15 cellular contexts compared by ENCODE assay signal in genomic region chr1:205809942-205810345, GRCh38. TPM values are rescaled to one million over a fixed set of nuclear protein-coding genes. Genes with fewer than 3 reads are reported as not detected.
DNase-seq lines count a peak whose midpoint lies in the region; ATAC-seq and TF ChIP-seq lines count a peak whose summit lies in the region.
"Had no signal": no experiment of that assay in that cellular context is flagged by ENCODE, and none has a peak within 500 bp of the region (broad histone marks: within the 10 kb centered on the region; RNA-seq: fewer than 3 reads in every experiment).

No MANE protein-coding gene starts in this region.

- H3K9me3 ChIP-seq in heart left ventricle: no peaks in the 10 kb centered on the region
- no peaks in the 10 kb centered on the region for H3K9me3 ChIP-seq in skeletal muscle tissue (ENCODE audit: control insufficient read depth in 3 of 3, low read length in 3 of 3)

- peak overlapping the region in 2 of 3 donors; percentile 13 to 96 for H3K4me3 Mint-ChIP-seq in T-cell
- H3K4me3 Mint-ChIP-seq: endodermal cell had no signal

- peak overlapping the region; percentile 47 to 98 (median 63) for H3K9ac ChIP-seq in skeletal muscle tissue (ENCODE audit: low read depth in 1 of 3, low read length in 3 of 3)

- intact Hi-C loops in heart left ventricle (cut with DNase I): loop anchor here in 8 of 10 donors (2.0 to 5.0 kb wide), 8 partner anchors 42 to 167 kb away; partner anchors contain the start of genes NUCKS1 (in 2 of the 8) and PM20D1 (in 1 of the 8)

- H3K27ac Mint-ChIP-seq in T-cell: no peak overlapping the region
- H3K27ac Mint-ChIP-seq: activated T-cell treated with anti-CD3 and anti-CD28 coated beads, Interleukin-2, amount 50 U/mL, for 72 hours; nephron progenitor cell had no signal

- POLR2A ChIA-PET in T-cell (lab: Charles Lee): no interaction called here

- H3K4me1 Mint-ChIP-seq in T-cell: peaks cover 78 to 84% (median 84%) of the 10 kb centered on the region in 3 donors

- peak overlapping the region in 10 of 12 donors; percentile 33 to 97 (median 92) for H3K27ac ChIP-seq in heart left ventricle
- H3K27ac ChIP-seq in skeletal muscle tissue (ENCODE audit: low read depth, low read length): peak overlapping the region; percentile 93

- ATAC-seq in T-cell (replicated peaks in 1 of 4) (no peak), heart left ventricle (peak in 3 of 4 donors; percentile 1 to 53 (median 46)), GM21825 (IDR thresholded peaks at IDR 0.05; ENCODE audit: unreplicated experiment) (no peak)
- ATAC-seq: activated T-cell treated with anti-CD3 and anti-CD28 coated beads, Interleukin-2, amount 50 U/mL, for 72 hours had no signal

- peaks cover 0 to 37% (median 12%) of the 10 kb centered on the region in 9 donors for H3K36me3 ChIP-seq in heart left ventricle
- H3K36me3 ChIP-seq in skeletal muscle tissue (ENCODE audit: control insufficient read depth in 3 of 3, insufficient read depth in 3 of 3, low read length in 3 of 3): peaks cover 3 to 35% (median 6%) of the 10 kb centered on the region in 3 donors

- H3K4me1 ChIP-seq in heart left ventricle: peaks cover 0 to 81% (median 51%) of the 10 kb centered on the region in 12 donors
- peaks cover 65 to 71% (median 65%) of the 10 kb centered on the region in 3 donors for H3K4me1 ChIP-seq in skeletal muscle tissue (ENCODE audit: control insufficient read depth in 3 of 3, insufficient read depth in 3 of 3, low read length in 3 of 3)

- no peak for TF ChIP-seq POLR2A in heart left ventricle (IDR thresholded peaks at IDR 0.05)

- WGBS in heart left ventricle, 4 donors: 44 to 81% (median 55%) methylated on average over 12 to 14 of the region's 14 CpGs

- H3K4me3 ChIP-seq in heart left ventricle (peak overlapping the region in 11 of 12 donors; percentile 63 to 95 (median 79)), skeletal muscle tissue (ENCODE audit: low read length in 3 of 3) (peak overlapping the region; percentile 67 to 91 (median 73))
- H3K4me3 ChIP-seq: smooth muscle cell had no signal

- no peaks in the 10 kb centered on the region for H3K9me3 Mint-ChIP-seq in T-cell
- H3K9me3 Mint-ChIP-seq: activated T-cell treated with anti-CD3 and anti-CD28 coated beads, Interleukin-2, amount 50 U/mL, for 72 hours; endodermal cell; nephron progenitor cell had no signal

- H3K36me3 Mint-ChIP-seq in T-cell: peaks cover 18% of the 10 kb centered on the region

- H3K27me3 ChIP-seq in heart left ventricle: no peaks in the 10 kb centered on the region
- H3K27me3 ChIP-seq in skeletal muscle tissue (ENCODE audit: control insufficient read depth in 3 of 3, insufficient read depth in 3 of 3, low read length in 3 of 3): no peaks in the 10 kb centered on the region

- DNase-seq in T-cell: no peak
- peak in 4 of 5 donors; percentile 54 to 88 (median 64) for DNase-seq in heart left ventricle
- DNase-seq in hepatic stellate cell (ENCODE audit: low spot score): no peak
- DNase-seq: activated CD4-positive, alpha-beta T cell treated with anti-CD3 and anti-CD28 coated beads, Interleukin-2, amount 50 U/mL, for 1 hour; activated T-cell treated with anti-CD3 and anti-CD28 coated beads, Interleukin-2, amount 50 U/mL, for 72 hours; GOT3; NCI-H2081; NCI-H748 treated with DMSO at 0.1 percent for 48 hours; nephron progenitor cell; T-helper 9 cell had no signal

- H3K27me3 Mint-ChIP-seq in T-cell: no peaks in the 10 kb centered on the region

- CTCF ChIA-PET in T-cell (lab: Charles Lee): interaction anchor here in 1 of 2 donors (0.6 kb wide), 1 partner anchor 76 kb away, joined by 3 read pairs; no protein-coding TSS in a partner anchor

- TF ChIP-seq CTCF in heart left ventricle (IDR thresholded peaks at IDR 0.05): no peak

RNA-seq across cellular contexts. Expression of gene SLC41A1, which starts 3.1 kb away (rescaled TPM):
- 10 to 100 TPM; 23.5 to 31.3 (median 27.4) TPM for total RNA-seq in T-cell
- total RNA-seq in heart left ventricle: 100 to 1,000 TPM; 247 to 442 (median 333) TPM
- 100 to 1,000 TPM; 146 to 198 TPM for polyA plus RNA-seq in heart left ventricle
- 12.0 TPM for total RNA-seq in skeletal muscle tissue

RNA-seq across cellular contexts. Expression of gene RAB29, which starts 34.7 kb away (rescaled TPM):
- total RNA-seq in T-cell (10 to 100 TPM; 32.5 to 64.6 (median 46.8) TPM), heart left ventricle (10 to 100 TPM; 13.8 to 26.0 (median 16.6) TPM), skeletal muscle tissue (4.7 TPM)
- polyA plus RNA-seq in heart left ventricle: 10 to 100 TPM in 1 of 2 donors, 1 to 10 TPM in 1; 6.5 to 13.1 TPM

RNA-seq across cellular contexts. Expression of gene PM20D1, which starts 40.0 kb away (rescaled TPM):
- total RNA-seq in T-cell (1 to 10 TPM in 4 of 5 donors, under 1 TPM in 1; 0.93 to 2.3 (median 1.3) TPM), heart left ventricle (1 to 10 TPM in 2 of 9 donors, under 1 TPM in 6, not detected in 1; 0.45 to 1.4 (median 0.78) TPM), skeletal muscle tissue (not detected)
- polyA plus RNA-seq in heart left ventricle: under 1 TPM; 0.28 to 0.65 TPM
- total RNA-seq: endodermal cell, LHCN-M2, smooth muscle cell had no signal
- polyA plus RNA-seq: smooth muscle cell had no signal

RNA-seq across cellular contexts. Expression of gene NUCKS1, which starts 60.0 kb away (rescaled TPM):
- total RNA-seq in T-cell: 100 to 1,000 TPM in 1 of 5 donors, 10 to 100 TPM in 4; 84.0 to 101 (median 94.6) TPM
- total RNA-seq in heart left ventricle: 100 to 1,000 TPM in 8 of 9 donors, 10 to 100 TPM in 1; 83.8 to 240 (median 198) TPM
- 10 to 100 TPM; 73.4 to 75.3 TPM for polyA plus RNA-seq in heart left ventricle
- 152 TPM for total RNA-seq in skeletal muscle tissue

Comparison
In these comparisons a context has a peak if more than half of its experiments do, and no peak if none do; other contexts are left out.
1. ATAC-seq: peak in heart left ventricle (3 of 4); none in T-cell (0 of 4) and GM21825 (single experiment).
2. DNase-seq: peak in heart left ventricle (4 of 5); none in T-cell (0 of 34) and hepatic stellate cell (single experiment).
3. RNA of gene SLC41A1, which starts 3.1 kb away (total RNA-seq): 247 to 442 TPM in heart left ventricle; 23.5 to 31.3 TPM in T-cell and 12.0 TPM in skeletal muscle tissue (single experiment); every median in the first group is over 4 times any median in the second.